Comparison of ENCODE assay signal across 9 cellular contexts in the genomic region with DNA sequence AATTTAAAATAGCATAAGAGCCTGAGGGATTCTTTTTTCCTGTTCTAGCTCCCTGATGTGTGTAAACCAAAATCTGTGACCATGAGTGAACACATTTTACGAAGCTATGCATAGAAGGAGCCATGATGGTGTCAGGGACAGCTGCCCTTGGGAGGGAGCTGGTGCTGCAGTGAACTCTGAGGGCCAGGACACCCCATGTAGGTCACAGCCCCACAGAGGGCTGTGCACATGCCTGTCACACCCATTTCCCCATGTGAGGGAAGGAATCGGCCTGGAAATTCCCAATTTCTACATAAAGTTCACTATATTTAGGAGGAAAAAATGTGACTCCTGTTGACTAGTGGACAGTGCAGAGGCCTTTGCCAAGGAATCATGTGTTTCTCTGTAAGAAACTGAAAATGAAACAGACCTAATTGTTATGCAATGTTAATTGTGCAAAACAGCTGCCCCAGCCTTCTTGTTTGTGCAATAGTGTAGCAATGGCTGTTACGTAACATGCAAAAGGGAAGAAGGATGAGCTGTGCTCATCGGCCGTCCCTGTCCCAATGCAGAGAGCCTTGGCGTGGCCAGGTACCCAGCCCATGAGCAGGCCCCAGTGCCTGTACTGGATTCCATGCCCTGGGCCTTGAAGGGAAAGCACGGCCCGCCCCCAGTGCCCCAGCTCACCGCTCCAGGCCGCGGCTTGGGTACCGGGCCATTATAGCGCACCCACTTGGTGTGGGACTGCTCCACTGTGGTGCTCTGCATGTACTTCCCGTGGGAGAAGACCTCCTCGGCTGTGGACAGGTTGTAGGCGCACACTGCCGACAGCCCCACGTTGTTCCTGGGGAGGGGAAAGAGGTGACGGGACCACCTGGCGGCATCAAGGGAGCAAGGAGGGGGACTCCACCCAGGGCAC.
DNase-seq lines count a peak whose midpoint lies in the region; ATAC-seq and TF ChIP-seq lines count a peak whose summit lies in the region.
"Had no signal": no experiment of that assay in that cellular context is flagged by ENCODE, and none has a peak within 500 bp of the region (broad histone marks: within the 10 kb centered on the region; RNA-seq: fewer than 3 reads in every experiment).

No MANE protein-coding gene starts in this region.

- H3K27me3 ChIP-seq in A673 (replicated peaks; ENCODE audit: insufficient read depth, low read depth, low read length, poor library complexity), result no peaks in the 10 kb centered on the region
- H3K27me3 ChIP-seq in naive thymus-derived CD4-positive, alpha-beta T cell (ENCODE audit: control insufficient read depth in 2 of 2, insufficient read depth in 2 of 2, low read length in 2 of 2), result no peaks in the 10 kb centered on the region

- H3K4me3 ChIP-seq in A673 (ENCODE audit: low read depth, low read length, poor library complexity, severe bottlenecking) (no peak overlapping the region), NB4 (ENCODE audit: low read depth, low read length) (no peak overlapping the region)
- H3K4me3 ChIP-seq in naive thymus-derived CD4-positive, alpha-beta T cell (ENCODE audit: low read length), result no peak overlapping the region

- no peaks in the 10 kb centered on the region for H3K9me3 ChIP-seq in A673 (ENCODE audit: low read depth, low read length, poor library complexity, severe bottlenecking)
- H3K9me3 ChIP-seq in naive thymus-derived CD4-positive, alpha-beta T cell (ENCODE audit: control insufficient read depth in 2 of 3, low read length in 3 of 3), result no peaks in the 10 kb centered on the region
- H3K9me3 ChIP-seq: Caco-2 had no signal

- no peaks in the 10 kb centered on the region for H3K4me1 ChIP-seq in A673 (ENCODE audit: insufficient read depth, low read length, poor library complexity, severe bottlenecking)
- H3K4me1 ChIP-seq in naive thymus-derived CD4-positive, alpha-beta T cell (ENCODE audit: control insufficient read depth in 2 of 2, insufficient read depth in 2 of 2, low read length in 2 of 2), result no peaks in the 10 kb centered on the region

- H3K4me1 Mint-ChIP-seq in naive thymus-derived CD4-positive, alpha-beta T cell, result peaks cover 10 to 44% (median 16%) of the 10 kb centered on the region in 7 donors

- H3K4me3 Mint-ChIP-seq in naive thymus-derived CD4-positive, alpha-beta T cell, result no peak overlapping the region

- DNase-seq in A673 (ENCODE audit: low spot score), result peak; percentile 35
- DNase-seq in NB4 (ENCODE audit: low read depth), result peak; percentile 96
- DNase-seq in epithelial cell of prostate (ENCODE audit: low read depth, low spot score), result peak; percentile 65
- no peak for DNase-seq in naive thymus-derived CD4-positive, alpha-beta T cell
- no peak for DNase-seq in GM10266 (ENCODE audit: extremely low spot score)
- no peak for DNase-seq in NCI-H82 (lab: John Stamatoyannopoulos, UW)

- ATAC-seq in naive thymus-derived CD4-positive, alpha-beta T cell, result peak; percentile 78
- ATAC-seq in GM18867 (IDR thresholded peaks at IDR 0.05; ENCODE audit: unreplicated experiment) (no peak), HG02642 (IDR thresholded peaks at IDR 0.05; ENCODE audit: poor library complexity, unreplicated experiment) (no peak)

- CTCF ChIA-PET in A673 (lab: Charles Lee), result no interaction called here
- CTCF ChIA-PET in naive thymus-derived CD4-positive, alpha-beta T cell (lab: Charles Lee), result interaction anchor here (0.6 to 0.7 kb wide), 2 partner anchors 39 to 93 kb away, joined by 3 to 4 read pairs; no protein-coding TSS in a partner anchor

- peaks cover 12 to 60% (median 35%) of the 10 kb centered on the region in 5 donors for H3K36me3 Mint-ChIP-seq in naive thymus-derived CD4-positive, alpha-beta T cell

- H3K27me3 Mint-ChIP-seq in naive thymus-derived CD4-positive, alpha-beta T cell, result no peaks in the 10 kb centered on the region

- peak overlapping the region in 5 of 9 donors; percentile 8 to 43 (median 17) for H3K27ac Mint-ChIP-seq in naive thymus-derived CD4-positive, alpha-beta T cell

- POLR2A ChIA-PET in A673 (lab: Charles Lee; ENCODE audit: low non-redundant PET), result no interaction called here
- POLR2A ChIA-PET in naive thymus-derived CD4-positive, alpha-beta T cell (lab: Charles Lee), result no interaction called here

- no peak for TF ChIP-seq POLR2A in NB4 (IDR thresholded peaks at IDR 0.05; ENCODE audit: extremely low read depth, insufficient read length)

- no TSS peak for BruUV-seq in A673 (replicated peaks; lab: Mats Ljungman, UMichigan)

- H3K27ac ChIP-seq in A673 (ENCODE audit: low read depth, low read length, poor library complexity, severe bottlenecking) (no peak overlapping the region), epithelial cell of prostate (peak overlapping the region; percentile 46)
- H3K27ac ChIP-seq in naive thymus-derived CD4-positive, alpha-beta T cell (ENCODE audit: low read depth, low read length), result no peak overlapping the region

- intact Hi-C loops in A673 (cut with micrococcal nuclease; ENCODE audit: unreplicated experiment), result no loop called here
- intact Hi-C loops in naive thymus-derived CD4-positive, alpha-beta T cell (cut with micrococcal nuclease), result no loop called here

- no peaks in the 10 kb centered on the region for H3K36me3 ChIP-seq in A673 (ENCODE audit: insufficient read depth, low read length, poor library complexity, severe bottlenecking)
- peaks cover 82 to 99% (median 84%) of the 10 kb centered on the region in 3 experiments for H3K36me3 ChIP-seq in naive thymus-derived CD4-positive, alpha-beta T cell (ENCODE audit: control insufficient read depth in 2 of 3, insufficient read depth in 3 of 3, low read length in 3 of 3)

- TF ChIP-seq CTCF in A673 (conservative IDR thresholded peaks at IDR 0.05; ENCODE audit: low read depth, low read length), result no peak
- no peak for TF ChIP-seq CTCF in NB4 (IDR thresholded peaks at IDR 0.05; ENCODE audit: low read depth, low read length)
- TF ChIP-seq CTCF in GM10266 (IDR thresholded peaks at IDR 0.05; ENCODE audit: control insufficient read depth, insufficient read depth, low read depth, missing control alignments), result no peak

- H3K9me3 Mint-ChIP-seq in naive thymus-derived CD4-positive, alpha-beta T cell, result peaks cover 0 to 5% (median 0%) of the 10 kb centered on the region in 11 donors

Comparison
In these comparisons a context has a peak if more than half of its experiments do, and no peak if none do; other contexts are left out.
1. DNase-seq: peak in A673 (single experiment), NB4 (single experiment) and epithelial cell of prostate (single experiment); none in naive thymus-derived CD4-positive, alpha-beta T cell (0 of 9), GM10266 (single experiment) and NCI-H82 (single experiment).